31 cellular contexts compared by ENCODE assay signal in genomic region chr18:51427012-51427411, GRCh38.
DNase-seq lines count a peak whose midpoint lies in the region; TF ChIP-seq lines count a peak whose summit lies in the region.
"Had no signal": no experiment of that assay in that cellular context is flagged by ENCODE, and none has a peak within 500 bp of the region (broad histone marks: within the 10 kb centered on the region; RNA-seq: fewer than 3 reads in every experiment).

No MANE protein-coding gene starts in this region.

- peaks cover 32% of the 10 kb centered on the region for H3K4me1 ChIP-seq in OCI-LY3 (ENCODE audit: low read length)
- H3K4me1 ChIP-seq in endodermal cell (ENCODE audit: control insufficient read depth, insufficient read depth, low read length) = peaks cover 11% of the 10 kb centered on the region
- H3K4me1 ChIP-seq: neural progenitor cell, parathyroid adenoma, right atrium auricular region, vagina had no signal

- H3K27ac ChIP-seq in OCI-LY3 (ENCODE audit: low read length) (no peak overlapping the region), endodermal cell (ENCODE audit: low read depth, low read length) (no peak overlapping the region)
- H3K27ac ChIP-seq: neural progenitor cell, parathyroid adenoma, right atrium auricular region, thoracic aorta, vagina, VCaP had no signal

- H3K9me3 ChIP-seq in OCI-LY3 (ENCODE audit: insufficient read depth, low read length) (no peaks in the 10 kb centered on the region), endodermal cell (ENCODE audit: control insufficient read depth, low read length) (no peaks in the 10 kb centered on the region)
- H3K9me3 ChIP-seq: right atrium auricular region, thoracic aorta, vagina had no signal

- H3K9ac ChIP-seq in OCI-LY3 (ENCODE audit: low read length) (no peak overlapping the region), endodermal cell (ENCODE audit: extremely low read depth, low read length, poor library complexity, severe bottlenecking) (no peak overlapping the region)
- H3K9ac ChIP-seq: neural progenitor cell, parathyroid adenoma had no signal

- TF ChIP-seq CTCF in OCI-LY3 (IDR thresholded peaks at IDR 0.05; ENCODE audit: low read depth, low read length) (no peak), endodermal cell (conservative IDR thresholded peaks at IDR 0.05) (no peak)

- peak; percentile 10 for DNase-seq in DMS53 treated with DMSO at 0.1 percent for 48 hours (lab: John Stamatoyannopoulos, UW; ENCODE audit: unreplicated experiment)
- DNase-seq in endodermal cell = no peak
- DNase-seq in renal cortical epithelial cell (ENCODE audit: low read depth) = peak; percentile 36
- DNase-seq in NCI-H524 treated with DMSO at 0.1 percent for 48 hours (lab: John Stamatoyannopoulos, UW) = no peak
- no peak for DNase-seq in AG20443 (ENCODE audit: low spot score)
- DNase-seq in activated CD8-positive, alpha-beta memory T cell treated with anti-CD3 and anti-CD28 coated beads, Interleukin-2, amount 50 U/mL, for 48 hours = no peak
- no peak for DNase-seq in activated T-cell treated with anti-CD3 and anti-CD28 coated beads for 4 hours
- DNase-seq: activated CD4-positive, alpha-beta T cell treated with anti-CD3 and anti-CD28 coated beads for 4 hours; amygdala; CD4-positive, alpha-beta memory T cell; H9; Kasumi-1; left ventricle myocardium superior; MV-4-11; NCI-H146; NCI-H2171; NCI-H524; PC-3; SIG-M5 had no signal

- H3K79me2 ChIP-seq in OCI-LY3 (ENCODE audit: low read length) = no peaks in the 10 kb centered on the region
- H3K79me2 ChIP-seq: parathyroid adenoma had no signal

- no peaks in the 10 kb centered on the region for H3K27me3 Mint-ChIP-seq in endodermal cell (ENCODE audit: insufficient read depth)

- H3K4me3 ChIP-seq in OCI-LY3 (ENCODE audit: low read length) (no peak overlapping the region), endodermal cell (ENCODE audit: low read length) (peak overlapping the region; percentile 2)
- H3K4me3 ChIP-seq: neural progenitor cell, right atrium auricular region, smooth muscle cell, thoracic aorta, vagina had no signal

- H3K4me2 ChIP-seq in OCI-LY3 (ENCODE audit: low read length) = no peak overlapping the region
- H3K4me2 ChIP-seq: neural progenitor cell, smooth muscle cell had no signal

- H4K20me1 ChIP-seq in OCI-LY3 (ENCODE audit: insufficient read depth, low read length) = no peaks in the 10 kb centered on the region

- no peaks in the 10 kb centered on the region for H3K36me3 ChIP-seq in OCI-LY3 (replicated peaks; ENCODE audit: low read depth, low read length)
- H3K36me3 ChIP-seq in endodermal cell (ENCODE audit: control insufficient read depth, insufficient read depth, low read length) = no peaks in the 10 kb centered on the region
- H3K36me3 ChIP-seq: neural progenitor cell, right atrium auricular region, thoracic aorta, vagina had no signal

- no peaks in the 10 kb centered on the region for H3K36me3 Mint-ChIP-seq in endodermal cell (ENCODE audit: low read depth)
- H3K36me3 Mint-ChIP-seq: activated naive CD4-positive, alpha-beta T cell treated with anti-CD3 and anti-CD28 coated beads, Interleukin-2, amount 50 U/mL, for 72 hours; CD4-positive, alpha-beta memory T cell; neural progenitor cell had no signal

- peak overlapping the region; percentile 41 for H3K27ac Mint-ChIP-seq in endodermal cell
- H3K27ac Mint-ChIP-seq: activated naive CD4-positive, alpha-beta T cell treated with anti-CD3 and anti-CD28 coated beads, Interleukin-2, amount 50 U/mL, for 72 hours; B cell; CD4-positive, alpha-beta memory T cell; neural progenitor cell; T-helper 2 cell treated with Interferon-gamma antibody and Interleukin-4, amounts not matched to agents 5 μg/mL and 100 μg/mL, for 36 hours had no signal

- H3K4me1 Mint-ChIP-seq in endodermal cell = peaks cover 25% of the 10 kb centered on the region
- H3K4me1 Mint-ChIP-seq: B cell; CD4-positive, alpha-beta memory T cell had no signal

- no peak overlapping the region for H3K4me3 Mint-ChIP-seq in endodermal cell
- H3K4me3 Mint-ChIP-seq: B cell; CD4-positive, alpha-beta memory T cell; H9; neural progenitor cell; stimulated activated naive CD8-positive, alpha-beta T cell treated with anti-CD3 and anti-CD28 coated beads, Interleukin-15, Interleukin-2, amounts not matched to agents 100 ng/mL and 50 ng/mL, for 24 hours; T-helper 2 cell treated with Interferon-gamma antibody and Interleukin-4, amounts not matched to agents 5 μg/mL and 100 μg/mL, for 36 hours had no signal

- 0 out of 2 replicates have a peak overlapping the region, but pooled peaks have one; percentile 12 for H2AFZ ChIP-seq in OCI-LY3 (ENCODE audit: low read depth, low read length)
- H2AFZ ChIP-seq: neural progenitor cell, parathyroid adenoma had no signal

- H3K27me3 ChIP-seq in OCI-LY3 (ENCODE audit: low read depth, low read length) (no peaks in the 10 kb centered on the region), endodermal cell (ENCODE audit: control insufficient read depth, insufficient read depth, low read length, poor library complexity, severe bottlenecking) (no peaks in the 10 kb centered on the region)
- H3K27me3 ChIP-seq: neural progenitor cell, right atrium auricular region, vagina had no signal

- H3K9me3 Mint-ChIP-seq in endodermal cell = no peaks in the 10 kb centered on the region
- H3K9me3 Mint-ChIP-seq: H9; T-helper 2 cell treated with Interferon-gamma antibody and Interleukin-4, amounts not matched to agents 5 μg/mL and 100 μg/mL, for 36 hours had no signal

- 42% methylated on average over 1 of the region's 1 CpG; no CpG with 5 or more reads in 1 of the 2 experiments for WGBS in endodermal cell (ENCODE audit: insufficient coverage in 1 of 2, insufficient read length in 1 of 2), 2 experiments

Comparison
In these comparisons a context has a peak if more than half of its experiments do, and no peak if none do; other contexts are left out.
1. DNase-seq: peak in DMS53 treated with DMSO at 0.1 percent for 48 hours (single experiment) and renal cortical epithelial cell (single experiment); none in endodermal cell (single experiment), NCI-H524 treated with DMSO at 0.1 percent for 48 hours (single experiment), AG20443 (single experiment), activated CD8-positive, alpha-beta memory T cell treated with anti-CD3 and anti-CD28 coated beads, Interleukin-2, amount 50 U/mL, for 48 hours (single experiment) and activated T-cell treated with anti-CD3 and anti-CD28 coated beads for 4 hours (single experiment).